ENCODE assay signal across 8 cellular contexts in the genomic region with DNA sequence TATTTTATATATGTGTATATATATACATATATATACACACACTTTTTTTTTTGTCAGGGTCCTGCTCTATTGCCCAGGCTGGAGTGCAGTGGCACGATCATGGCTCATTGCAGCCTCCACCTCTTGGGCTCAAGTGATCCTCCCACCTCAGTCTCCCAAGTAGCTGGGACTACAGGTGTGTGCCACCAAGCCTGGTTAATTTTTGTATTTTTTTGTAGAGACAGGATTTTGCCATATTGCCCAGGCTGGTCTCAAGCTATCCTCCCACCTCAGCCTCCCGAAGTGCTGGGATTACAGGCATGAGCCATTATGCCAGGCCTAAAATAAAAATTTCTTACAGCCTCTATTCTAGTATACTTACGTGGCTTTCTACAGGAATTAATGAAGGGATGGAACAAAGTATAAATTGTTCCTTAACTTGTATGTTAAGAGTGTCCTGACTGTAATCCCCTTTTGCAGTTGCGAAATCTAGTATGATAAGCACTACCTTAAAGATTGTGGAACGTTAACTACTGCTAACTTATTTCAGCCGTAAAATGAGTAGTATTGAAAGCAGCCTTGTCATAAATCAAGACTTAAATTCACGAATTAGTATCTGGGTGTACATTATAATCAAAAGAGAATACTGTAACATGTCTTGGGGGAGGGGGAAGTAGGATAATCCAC. TPM values are rescaled to one million over a fixed set of nuclear protein-coding genes. Genes with fewer than 3 reads are reported as not detected.
DNase-seq lines count a peak whose midpoint lies in the region; ATAC-seq and TF ChIP-seq lines count a peak whose summit lies in the region.

No MANE protein-coding gene starts in this region.

- no peak for TF ChIP-seq POLR2A in testis (IDR thresholded peaks at IDR 0.05)
- TF ChIP-seq POLR2A in sigmoid colon (IDR thresholded peaks at IDR 0.05) = no peak

- H3K27me3 ChIP-seq in iPS-20b (ENCODE audit: insufficient read depth, low read length) (peaks cover 15% of the 10 kb centered on the region; the same call in 1 of the 2 replicates), testis (no peaks in the 10 kb centered on the region), sigmoid colon (no peaks in the 10 kb centered on the region)

- 25 to 35% methylated on average over 7 of the region's 7 CpGs for WGBS in testis, 2 donors
- 51 to 66% methylated on average over 7 of the region's 7 CpGs for WGBS in sigmoid colon, 2 donors

- peak overlapping the region; percentile 95 to 100 for H3K4me3 Mint-ChIP-seq in activated T-cell treated with anti-CD3 and anti-CD28 coated beads, Interleukin-2, amount 50 U/mL, for 72 hours
- peak overlapping the region; percentile 97 for H3K4me3 Mint-ChIP-seq in activated T-helper 1 cell treated with anti-CD3 and anti-CD28 coated beads, Interleukin-12 subunit alpha, Interleukin-12 subunit beta, Interleukin-2, Interleukin-4 antibody, amounts not matched to agents 30 ng/mL and 10 ng/mL and 1 ng/mL, durations not matched to agents 14 hours and 24 hours and 36 hours

- peaks cover 32% of the 10 kb centered on the region for H3K4me1 Mint-ChIP-seq in activated T-cell treated with anti-CD3 and anti-CD28 coated beads, Interleukin-2, amount 50 U/mL, for 72 hours (ENCODE audit: low read depth)
- H3K4me1 Mint-ChIP-seq in activated T-helper 1 cell treated with anti-CD3 and anti-CD28 coated beads, Interleukin-12 subunit alpha, Interleukin-12 subunit beta, Interleukin-2, Interleukin-4 antibody, amounts not matched to agents 30 ng/mL and 10 ng/mL and 1 ng/mL, durations not matched to agents 14 hours and 24 hours and 36 hours (ENCODE audit: low read depth) = peaks cover 30% of the 10 kb centered on the region

- no peak for TF ChIP-seq EP300 in sigmoid colon (IDR thresholded peaks at IDR 0.05)

- TF ChIP-seq CTCF in testis (IDR thresholded peaks at IDR 0.05) = no peak
- no peak for TF ChIP-seq CTCF in sigmoid colon (IDR thresholded peaks at IDR 0.05)

- peak overlapping the region; percentile 87 for H3K4me3 ChIP-seq in iPS-20b (ENCODE audit: low read length)
- no peak overlapping the region for H3K4me3 ChIP-seq in testis
- H3K4me3 ChIP-seq in sigmoid colon = no peak overlapping the region

- no peak overlapping the region for H3K27ac ChIP-seq in iPS-20b (ENCODE audit: low read length)
- peak overlapping the region; percentile 22 to 94 for H3K27ac ChIP-seq in testis
- H3K27ac ChIP-seq in sigmoid colon = peak overlapping the region in 2 of 4 donors; percentile 92 to 93

- ATAC-seq in activated T-cell treated with anti-CD3 and anti-CD28 coated beads, Interleukin-2, amount 50 U/mL, for 72 hours (replicated peaks in 1 of 2) = no peak

- no peak overlapping the region for H3K9ac ChIP-seq in iPS-20b (ENCODE audit: low read depth, low read length)

- H3K4me1 ChIP-seq in iPS-20b (ENCODE audit: insufficient read depth, low read length) = peaks cover 7% of the 10 kb centered on the region; the same call in 1 of the 2 replicates
- peaks cover 4% of the 10 kb centered on the region for H3K4me1 ChIP-seq in testis
- H3K4me1 ChIP-seq in sigmoid colon = peaks cover 0 to 32% (median 13%) of the 10 kb centered on the region in 4 donors

- no peaks in the 10 kb centered on the region for H3K9me3 Mint-ChIP-seq in activated T-cell treated with anti-CD3 and anti-CD28 coated beads, Interleukin-2, amount 50 U/mL, for 72 hours
- no peaks in the 10 kb centered on the region for H3K9me3 Mint-ChIP-seq in activated T-helper 1 cell treated with anti-CD3 and anti-CD28 coated beads, Interleukin-12 subunit alpha, Interleukin-12 subunit beta, Interleukin-2, Interleukin-4 antibody, amounts not matched to agents 30 ng/mL and 10 ng/mL and 1 ng/mL, durations not matched to agents 14 hours and 24 hours and 36 hours

- no peaks in the 10 kb centered on the region for H3K27me3 Mint-ChIP-seq in activated T-cell treated with anti-CD3 and anti-CD28 coated beads, Interleukin-2, amount 50 U/mL, for 72 hours (ENCODE audit: low read depth)
- peaks cover 9% of the 10 kb centered on the region for H3K27me3 Mint-ChIP-seq in activated T-helper 1 cell treated with anti-CD3 and anti-CD28 coated beads, Interleukin-12 subunit alpha, Interleukin-12 subunit beta, Interleukin-2, Interleukin-4 antibody, amounts not matched to agents 30 ng/mL and 10 ng/mL and 1 ng/mL, durations not matched to agents 14 hours and 24 hours and 36 hours (ENCODE audit: insufficient read depth)

- H3K9me3 ChIP-seq in iPS-20b (ENCODE audit: insufficient read depth, low read depth, low read length) = no peaks in the 10 kb centered on the region
- no peaks in the 10 kb centered on the region for H3K9me3 ChIP-seq in testis
- no peaks in the 10 kb centered on the region for H3K9me3 ChIP-seq in sigmoid colon

- H3K27ac Mint-ChIP-seq in activated T-cell treated with anti-CD3 and anti-CD28 coated beads, Interleukin-2, amount 50 U/mL, for 72 hours = peak overlapping the region; percentile 100
- H3K27ac Mint-ChIP-seq in activated T-helper 1 cell treated with anti-CD3 and anti-CD28 coated beads, Interleukin-12 subunit alpha, Interleukin-12 subunit beta, Interleukin-2, Interleukin-4 antibody, amounts not matched to agents 30 ng/mL and 10 ng/mL and 1 ng/mL, durations not matched to agents 14 hours and 24 hours and 36 hours = no peak overlapping the region

- peaks cover 2 to 5% of the 10 kb centered on the region in 2 donors for H3K36me3 Mint-ChIP-seq in activated T-cell treated with anti-CD3 and anti-CD28 coated beads, Interleukin-2, amount 50 U/mL, for 72 hours (ENCODE audit: insufficient read depth in 2 of 2)
- H3K36me3 Mint-ChIP-seq in activated T-helper 1 cell treated with anti-CD3 and anti-CD28 coated beads, Interleukin-12 subunit alpha, Interleukin-12 subunit beta, Interleukin-2, Interleukin-4 antibody, amounts not matched to agents 30 ng/mL and 10 ng/mL and 1 ng/mL, durations not matched to agents 14 hours and 24 hours and 36 hours (ENCODE audit: low read depth) = peaks cover 8% of the 10 kb centered on the region

- H3K36me3 ChIP-seq in iPS-20b (ENCODE audit: insufficient read depth, low read depth, low read length) (no peaks in the 10 kb centered on the region), testis (ENCODE audit: low read depth, missing control alignments) (no peaks in the 10 kb centered on the region), sigmoid colon (no peaks in the 10 kb centered on the region)

- no peak for DNase-seq in activated T-cell treated with anti-CD3 and anti-CD28 coated beads, Interleukin-2, amount 50 U/mL, for 72 hours
- DNase-seq in activated T-cell treated with anti-CD3 and anti-CD28 coated beads, Interleukin-2, amount 50 U/mL, for 1 hour = no peak
- DNase-seq in activated T-helper 1 cell treated with anti-CD3 and anti-CD28 coated beads, Interleukin-12 subunit alpha, Interleukin-12 subunit beta, Interleukin-2, Interleukin-4 antibody, amounts not matched to agents 30 ng/mL and 10 ng/mL and 1 ng/mL, durations not matched to agents 14 hours and 24 hours and 36 hours (ENCODE audit: low spot score) = no peak
- no peak for DNase-seq in testis
- DNase-seq in epidermal melanocyte (ENCODE audit: insufficient read length, low spot score) = no peak
- no peak for DNase-seq in sigmoid colon
- no peak for DNase-seq in cerebellum (ENCODE audit: low spot score)

- intact Hi-C loops in activated T-helper 1 cell treated with anti-CD3 and anti-CD28 coated beads, Interleukin-12 subunit alpha, Interleukin-12 subunit beta, Interleukin-2, Interleukin-4 antibody, amounts not matched to agents 30 ng/mL and 10 ng/mL and 1 ng/mL, durations not matched to agents 14 hours and 24 hours and 36 hours (cut with micrococcal nuclease) = loop anchor here (1.0 kb wide), 1 partner anchor 8 kb away; no protein-coding TSS in a partner anchor
- intact Hi-C loops in testis (cut with DNase I; ENCODE audit: low total_unique reads) (no loop called here), sigmoid colon (cut with DNase I) (no loop called here)

RNA-seq across cellular contexts. Expression of a gene that starts 2.1 kb away (rescaled TPM):
- 10 to 100 TPM; 10.1 to 12.2 TPM for total RNA-seq in activated T-cell treated with anti-CD3 and anti-CD28 coated beads, Interleukin-2, amount 50 U/mL, for 72 hours
- total RNA-seq in activated T-helper 1 cell treated with anti-CD3 and anti-CD28 coated beads, Interleukin-12 subunit alpha, Interleukin-12 subunit beta, Interleukin-2, Interleukin-4 antibody, amounts not matched to agents 30 ng/mL and 10 ng/mL and 1 ng/mL, durations not matched to agents 14 hours and 24 hours and 36 hours = 10.5 and 11.1 TPM in 2 replicates
- 10 to 100 TPM; 24.0 to 26.4 TPM for total RNA-seq in testis
- 18.8 TPM for polyA plus RNA-seq in testis (ENCODE audit: insufficient read depth, low read depth, low replicate concordance)
- 10 to 100 TPM; 10.3 to 15.5 (median 12.4) TPM for total RNA-seq in sigmoid colon
- 1 to 10 TPM; 3.6 to 6.7 (median 4.2) TPM for polyA plus RNA-seq in sigmoid colon
- total RNA-seq in cerebellum = 17.0 TPM

RNA-seq across cellular contexts. Expression of a gene that starts 59.9 kb away (rescaled TPM):
- total RNA-seq in activated T-cell treated with anti-CD3 and anti-CD28 coated beads, Interleukin-2, amount 50 U/mL, for 72 hours = under 1 TPM; 0.39 to 0.50 TPM
- total RNA-seq in activated T-helper 1 cell treated with anti-CD3 and anti-CD28 coated beads, Interleukin-12 subunit alpha, Interleukin-12 subunit beta, Interleukin-2, Interleukin-4 antibody, amounts not matched to agents 30 ng/mL and 10 ng/mL and 1 ng/mL, durations not matched to agents 14 hours and 24 hours and 36 hours = 0.70 TPM in 1 of 2 replicates, not detected in the other
- total RNA-seq in testis (1 to 10 TPM; 1.5 to 3.5 TPM), sigmoid colon (under 1 TPM; 0.41 to 0.83 (median 0.69) TPM), cerebellum (0.36 TPM)
- polyA plus RNA-seq in testis (ENCODE audit: insufficient read depth, low read depth, low replicate concordance) (1.4 TPM), sigmoid colon (1 to 10 TPM in 1 of 3 donors, under 1 TPM in 2; 0.22 to 1.6 (median 0.60) TPM)
